1 cellular context compared by ENCODE assay signal in genomic region chr2:43092520-43093179, GRCh38.
TF ChIP-seq lines count a peak whose summit lies in the region.

No MANE protein-coding gene starts in this region.

TF ChIP-seq in HepG2, 621 proteins besides CTCF, POLR2A, EP300 and RAD21 (continued from another document and continues in another):
- TF ChIP-seq PBX3 (CRISPR knock-in tag; IDR thresholded peaks at IDR 0.05; ENCODE audit: borderline replicate concordance) (no peak), BRD4 (CRISPR knock-in tag; IDR thresholded peaks at IDR 0.05) (no peak), SSRP1 (CRISPR knock-in tag; IDR thresholded peaks at IDR 0.05) (no peak), HNRNPUL1 (IDR thresholded peaks at IDR 0.05; ENCODE audit: low read depth, low read length) (no peak), HNF4A (CRISPR knock-in tag; IDR thresholded peaks at IDR 0.05) (peak; percentile 72), ARNT2 (CRISPR knock-in tag; IDR thresholded peaks at IDR 0.05; ENCODE audit: low read depth) (0 out of 2 replicates have a peak, but pooled peaks have one; percentile 22), ZNF761 (CRISPR knock-in tag; conservative IDR thresholded peaks at IDR 0.05) (no peak; the same call in 1 of the 2 replicates), TBX2 (CRISPR knock-in tag; IDR thresholded peaks at IDR 0.05; ENCODE audit: borderline replicate concordance) (peak; percentile 94), GZF1 (CRISPR knock-in tag; IDR thresholded peaks at IDR 0.05) (no peak), MAZ (IDR thresholded peaks at IDR 0.05; ENCODE audit: borderline replicate concordance, low read depth, low read length) (no peak), MAZ (CRISPR knock-in tag; IDR thresholded peaks at IDR 0.05; ENCODE audit: low read depth) (no peak), REPIN1 (CRISPR knock-in tag; IDR thresholded peaks at IDR 0.05; ENCODE audit: borderline replicate concordance, low read depth) (peak; percentile 66; the same call in 1 of the 2 replicates), ZNF563 (CRISPR knock-in tag; IDR thresholded peaks at IDR 0.05) (no peak), MAF1 (CRISPR knock-in tag; IDR thresholded peaks at IDR 0.05; ENCODE audit: borderline replicate concordance) (no peak), SALL2 (CRISPR knock-in tag; IDR thresholded peaks at IDR 0.05) (no peak), KDM6A (CRISPR knock-in tag; IDR thresholded peaks at IDR 0.05; ENCODE audit: low read depth) (0 out of 2 replicates have a peak, but pooled peaks have one; percentile 29), SKI (IDR thresholded peaks at IDR 0.05; ENCODE audit: partially characterized antibody) (peak; percentile 14), ZNF605 (CRISPR knock-in tag; IDR thresholded peaks at IDR 0.05) (peak; percentile 4; the same call in 1 of the 2 replicates), NPAS2 (CRISPR knock-in tag; IDR thresholded peaks at IDR 0.05; ENCODE audit: borderline replicate concordance) (no peak), ZBTB26 (CRISPR knock-in tag; IDR thresholded peaks at IDR 0.05; ENCODE audit: borderline replicate concordance) (no peak), ZBTB8A (CRISPR knock-in tag; IDR thresholded peaks at IDR 0.05; ENCODE audit: borderline replicate concordance, low read depth) (0 out of 2 replicates have a peak, but pooled peaks have one; percentile 44), ZNF18 (CRISPR knock-in tag; IDR thresholded peaks at IDR 0.05; ENCODE audit: insufficient replicate concordance) (no peak), PRDM10 (CRISPR knock-in tag; IDR thresholded peaks at IDR 0.05; ENCODE audit: low read depth) (no peak), TARDBP (CRISPR knock-in tag; IDR thresholded peaks at IDR 0.05) (peak; percentile 62; the same call in 1 of the 2 replicates), RFX3 (CRISPR knock-in tag; IDR thresholded peaks at IDR 0.05) (peak; percentile 6; the same call in 1 of the 2 replicates), ARID2 (CRISPR knock-in tag; IDR thresholded peaks at IDR 0.05; ENCODE audit: borderline replicate concordance) (peak; percentile 51; the same call in 1 of the 2 replicates), TOE1 (CRISPR knock-in tag; IDR thresholded peaks at IDR 0.05) (peak; percentile 83; the same call in 1 of the 2 replicates), ZNF678 (CRISPR knock-in tag; IDR thresholded peaks at IDR 0.05) (0 out of 2 replicates have a peak, but pooled peaks have one; percentile 22), ZBTB3 (CRISPR knock-in tag; IDR thresholded peaks at IDR 0.05; ENCODE audit: borderline replicate concordance, low read depth) (no peak), HOXA9 (CRISPR knock-in tag; IDR thresholded peaks at IDR 0.05; ENCODE audit: borderline replicate concordance) (no peak), MBD4 (IDR thresholded peaks at IDR 0.05; ENCODE audit: borderline replicate concordance, low read length) (no peak), ZNF724P (CRISPR knock-in tag; IDR thresholded peaks at IDR 0.05; ENCODE audit: borderline replicate concordance) (no peak), HMG20B (CRISPR knock-in tag; conservative IDR thresholded peaks at IDR 0.05) (peak; percentile 51; the same call in 1 of the 2 replicates), SALL1 (CRISPR knock-in tag; IDR thresholded peaks at IDR 0.05) (0 out of 2 replicates have a peak, but pooled peaks have one; percentile 46), NR1H2 (CRISPR knock-in tag; IDR thresholded peaks at IDR 0.05; ENCODE audit: borderline replicate concordance, low read depth) (no peak), ZNF207 (IDR thresholded peaks at IDR 0.05; ENCODE audit: borderline replicate concordance) (no peak), GLMP (CRISPR knock-in tag; IDR thresholded peaks at IDR 0.05; ENCODE audit: borderline replicate concordance) (no peak), PCBP1 (IDR thresholded peaks at IDR 0.05; ENCODE audit: borderline replicate concordance, low read depth, low read length) (no peak), ZNF256 (CRISPR knock-in tag; conservative IDR thresholded peaks at IDR 0.05) (no peak), RFX5 (IDR thresholded peaks at IDR 0.05; ENCODE audit: low read depth, low read length) (no peak), ZBTB25 (CRISPR knock-in tag; IDR thresholded peaks at IDR 0.05) (no peak), ZNF101 (CRISPR knock-in tag; IDR thresholded peaks at IDR 0.05; ENCODE audit: borderline replicate concordance, low read depth) (0 out of 2 replicates have a peak, but pooled peaks have one; percentile 38), THAP11 (CRISPR knock-in tag; IDR thresholded peaks at IDR 0.05) (0 out of 2 replicates have a peak, but pooled peaks have one; percentile 37), POGK (CRISPR knock-in tag; conservative IDR thresholded peaks at IDR 0.05) (0 out of 2 replicates have a peak, but pooled peaks have one; percentile 50), ZNF276 (CRISPR knock-in tag; IDR thresholded peaks at IDR 0.05; ENCODE audit: low read depth) (no peak), FOXP4 (CRISPR knock-in tag; IDR thresholded peaks at IDR 0.05) (peak; percentile 64; the same call in 1 of the 2 replicates), ZMYM2 (CRISPR knock-in tag; IDR thresholded peaks at IDR 0.05) (no peak), ZNF781 (CRISPR knock-in tag; IDR thresholded peaks at IDR 0.05; ENCODE audit: borderline replicate concordance, not compliant biosample characterization) (no peak), HDAC1 (CRISPR knock-in tag; IDR thresholded peaks at IDR 0.05) (peak; percentile 43; the same call in 1 of the 2 replicates), GATAD1 (CRISPR knock-in tag; IDR thresholded peaks at IDR 0.05) (no peak), FOXA1 (IDR thresholded peaks at IDR 0.05) (no peak), FOXA1 (CRISPR knock-in tag; IDR thresholded peaks at IDR 0.05) (peak; percentile 38; the same call in 1 of the 2 replicates), ZMYM3 (CRISPR knock-in tag; IDR thresholded peaks at IDR 0.05) (0 out of 2 replicates have a peak, but pooled peaks have one; percentile 53), NRL (CRISPR knock-in tag; IDR thresholded peaks at IDR 0.05; ENCODE audit: borderline replicate concordance) (no peak), RARG (CRISPR knock-in tag; IDR thresholded peaks at IDR 0.05; ENCODE audit: low read depth) (no peak)
